1 cellular context compared by ENCODE assay signal in the genomic region with DNA sequence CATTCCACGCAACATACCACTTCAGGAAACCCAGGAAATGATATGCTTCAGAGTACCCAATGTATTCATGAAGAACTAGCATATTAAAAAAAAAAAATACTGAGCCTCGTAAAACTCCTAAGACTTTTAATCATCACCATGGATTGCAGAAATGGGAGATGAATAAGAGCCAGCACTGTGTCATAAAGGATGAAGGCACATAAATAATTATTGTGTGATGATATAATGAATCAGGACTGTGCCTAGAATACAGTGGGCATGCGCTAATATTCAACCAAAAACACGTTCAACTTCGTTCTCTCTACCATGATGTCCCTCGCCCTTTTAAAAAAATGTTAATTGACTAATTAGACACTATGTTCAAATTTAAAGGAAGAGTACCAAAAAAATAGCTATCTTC.
TF ChIP-seq lines count a peak whose summit lies in the region.

No MANE protein-coding gene starts in this region.

TF ChIP-seq in SK-N-SH, 30 proteins besides CTCF, POLR2A, EP300 and RAD21 (continued from another document):
- TF ChIP-seq, protein P1, sequence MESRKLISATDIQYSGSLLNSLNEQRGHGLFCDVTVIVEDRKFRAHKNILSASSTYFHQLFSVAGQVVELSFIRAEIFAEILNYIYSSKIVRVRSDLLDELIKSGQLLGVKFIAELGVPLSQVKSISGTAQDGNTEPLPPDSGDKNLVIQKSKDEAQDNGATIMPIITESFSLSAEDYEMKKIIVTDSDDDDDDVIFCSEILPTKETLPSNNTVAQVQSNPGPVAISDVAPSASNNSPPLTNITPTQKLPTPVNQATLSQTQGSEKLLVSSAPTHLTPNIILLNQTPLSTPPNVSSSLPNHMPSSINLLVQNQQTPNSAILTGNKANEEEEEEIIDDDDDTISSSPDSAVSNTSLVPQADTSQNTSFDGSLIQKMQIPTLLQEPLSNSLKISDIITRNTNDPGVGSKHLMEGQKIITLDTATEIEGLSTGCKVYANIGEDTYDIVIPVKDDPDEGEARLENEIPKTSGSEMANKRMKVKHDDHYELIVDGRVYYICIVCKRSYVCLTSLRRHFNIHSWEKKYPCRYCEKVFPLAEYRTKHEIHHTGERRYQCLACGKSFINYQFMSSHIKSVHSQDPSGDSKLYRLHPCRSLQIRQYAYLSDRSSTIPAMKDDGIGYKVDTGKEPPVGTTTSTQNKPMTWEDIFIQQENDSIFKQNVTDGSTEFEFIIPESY (IDR thresholded peaks at IDR 0.05; ENCODE audit: borderline replicate concordance, low read depth): no peak
- no peak for TF ChIP-seq RCOR1 (IDR thresholded peaks at IDR 0.05; ENCODE audit: low read length)
- TF ChIP-seq, protein P2, sequence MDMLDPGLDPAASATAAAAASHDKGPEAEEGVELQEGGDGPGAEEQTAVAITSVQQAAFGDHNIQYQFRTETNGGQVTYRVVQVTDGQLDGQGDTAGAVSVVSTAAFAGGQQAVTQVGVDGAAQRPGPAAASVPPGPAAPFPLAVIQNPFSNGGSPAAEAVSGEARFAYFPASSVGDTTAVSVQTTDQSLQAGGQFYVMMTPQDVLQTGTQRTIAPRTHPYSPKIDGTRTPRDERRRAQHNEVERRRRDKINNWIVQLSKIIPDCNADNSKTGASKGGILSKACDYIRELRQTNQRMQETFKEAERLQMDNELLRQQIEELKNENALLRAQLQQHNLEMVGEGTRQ (IDR thresholded peaks at IDR 0.05; ENCODE audit: borderline replicate concordance, low read depth, low read length): no peak
- TF ChIP-seq FOSL2 (IDR thresholded peaks at IDR 0.05; ENCODE audit: borderline replicate concordance, low read depth): no peak
